20 cellular contexts compared by ENCODE assay signal in genomic region chr12:96078281-96078761, GRCh38. TPM values are rescaled to one million over a fixed set of nuclear protein-coding genes. Genes with fewer than 3 reads are reported as not detected.
DNase-seq lines count a peak whose midpoint lies in the region; ATAC-seq, FAIRE-seq and TF ChIP-seq lines count a peak whose summit lies in the region.
"Had no signal": no experiment of that assay in that cellular context is flagged by ENCODE, and none has a peak within 500 bp of the region (broad histone marks: within the 10 kb centered on the region; RNA-seq: fewer than 3 reads in every experiment).

No MANE protein-coding gene starts in this region.

- TF ChIP-seq EP300 in K562 (IDR thresholded peaks at IDR 0.05; ENCODE audit: low read length), result no peak
- no peak for TF ChIP-seq EP300 in gastroesophageal sphincter (IDR thresholded peaks at IDR 0.05)

- H3K9me3 ChIP-seq in K562 (replicated peaks; ENCODE audit: control insufficient read depth, insufficient read depth, low read depth, low read length), result no peaks in the 10 kb centered on the region
- no peaks in the 10 kb centered on the region for H3K9me3 ChIP-seq in gastroesophageal sphincter
- no peaks in the 10 kb centered on the region for H3K9me3 ChIP-seq in PC-3 (ENCODE audit: low read length)

- H3K36me3 ChIP-seq in K562 (ENCODE audit: control insufficient read depth, insufficient read depth, low read length), result no peaks in the 10 kb centered on the region
- H3K36me3 ChIP-seq in gastroesophageal sphincter, result no peaks in the 10 kb centered on the region
- H3K36me3 ChIP-seq in PC-3 (ENCODE audit: low read depth, low read length), result no peaks in the 10 kb centered on the region
- H3K36me3 ChIP-seq: brain microvascular endothelial cell had no signal

- in situ Hi-C loops in G401 (cut with HindIII; ENCODE audit: low sequenced_read_pairs) (no loop called here), K562 (cut with MboI) (no loop called here)

- POLR2A ChIA-PET in K562 (lab: Yijun Ruan, JAX), result interaction anchor here (1.1 kb wide), 1 partner anchor 54 kb away, joined by 4 read pairs; no protein-coding TSS in a partner anchor
- POLR2A ChIA-PET in PC-3 (lab: Charles Lee; ENCODE audit: unreplicated experiment), result no interaction called here

- intact Hi-C loops in K562 (cut with micrococcal nuclease) (no loop called here), PC-3 (cut with micrococcal nuclease) (no loop called here)

- TF ChIP-seq POLR2A in K562 (conservative IDR thresholded peaks at IDR 0.05) (no peak), gastroesophageal sphincter (IDR thresholded peaks at IDR 0.05) (no peak), H54 (IDR thresholded peaks at IDR 0.05; ENCODE audit: low read depth, low read length) (no peak)

- H3K4me3 ChIP-seq in K562 (no peak overlapping the region), gastroesophageal sphincter (peak overlapping the region in 1 of 2 donors; percentile 6), PC-3 (ENCODE audit: low read length) (no peak overlapping the region)

- FAIRE-seq in K562 (lab: Jason Lieb, UNC) (no peak), H54 (lab: Jason Lieb, UNC) (no peak)
- FAIRE-seq: GM18507 had no signal

- H3F3A ChIP-seq in PC-3 (ENCODE audit: low read length, unreplicated experiment), result no peaks in the 10 kb centered on the region

- H3K27ac ChIP-seq in K562 (ENCODE audit: extremely low read depth, low read depth, low read length) (no peak overlapping the region), gastroesophageal sphincter (peak overlapping the region in 3 of 4 donors; percentile 35 to 61 (median 50)), PC-3 (ENCODE audit: low read length) (no peak overlapping the region)
- H3K27ac ChIP-seq: brain microvascular endothelial cell had no signal

- peaks cover 2 to 16% of the 10 kb centered on the region in 2 experiments; a peak in 3 of 5 replicates for H3K27me3 ChIP-seq in K562 (ENCODE audit: control insufficient read depth in 2 of 2, insufficient read depth in 2 of 2, low read length in 2 of 2)
- no peaks in the 10 kb centered on the region for H3K27me3 ChIP-seq in gastroesophageal sphincter
- no peaks in the 10 kb centered on the region for H3K27me3 ChIP-seq in PC-3 (ENCODE audit: low read length)
- H3K27me3 ChIP-seq: brain microvascular endothelial cell had no signal

- no peak for TF ChIP-seq RAD21 in K562 (CRISPR knock-in tag; conservative IDR thresholded peaks at IDR 0.05 in 1 of 2, IDR thresholded peaks at IDR 0.05 in 1 of 2)

- no peaks in the 10 kb centered on the region for H4K20me1 ChIP-seq in K562 (replicated peaks; ENCODE audit: control insufficient read depth, insufficient read depth, low read length)
- no peaks in the 10 kb centered on the region for H4K20me1 ChIP-seq in PC-3 (ENCODE audit: low read length)

- CTCF ChIA-PET in K562 (lab: Yijun Ruan, JAX; ENCODE audit: low intra/inter-chr PET ratio) (no interaction called here), PC-3 (lab: Charles Lee) (no interaction called here)

- H3K4me2 ChIP-seq in K562 (ENCODE audit: insufficient read depth, low read length) (no peak overlapping the region), PC-3 (ENCODE audit: low read length) (no peak overlapping the region)

- no peak overlapping the region; a peak in 1 of 4 replicates for H3K9ac ChIP-seq in K562 (ENCODE audit: insufficient read depth in 1 of 2, low read depth in 2 of 2, low read length in 2 of 2)
- H3K9ac ChIP-seq in PC-3 (ENCODE audit: low read length), result no peak overlapping the region

- no peaks in the 10 kb centered on the region for H3K9me1 ChIP-seq in K562 (ENCODE audit: control insufficient read depth, insufficient read depth, low read length)

- 0 out of 2 replicates have a peak overlapping the region, but pooled peaks have one; percentile 9 for H2AFZ ChIP-seq in K562 (ENCODE audit: low read depth, low read length)
- no peak overlapping the region for H2AFZ ChIP-seq in PC-3 (ENCODE audit: low read length)

- no TSS peak for BruUV-seq in K562 (replicated peaks; lab: Mats Ljungman, UMichigan)
- no TSS peak for BruUV-seq in PC-3 (replicated peaks; lab: Mats Ljungman, UMichigan)

- ATAC-seq in K562 (peak; percentile 65), gastroesophageal sphincter (peak; percentile 88), omental fat pad (ENCODE audit: low FRiP score) (peak; percentile 68), HG03159 (IDR thresholded peaks at IDR 0.05; ENCODE audit: unreplicated experiment) (no peak), PC-3 (no peak)
- ATAC-seq: activated CD8-positive, alpha-beta T cell treated with anti-CD3 and anti-CD28 coated beads, Interleukin-2, amount 10 ng/mL, durations not matched to agents 7 days and 5 days had no signal

- peak; percentile 89 for DNase-seq in G401 (ENCODE audit: low spot score)
- DNase-seq in K562 (ENCODE audit: extremely low read depth in 1 of 4, low spot score in 3 of 4), result no peak
- no peak for DNase-seq in omental fat pad (ENCODE audit: low spot score)
- no peak for DNase-seq in H54 (ENCODE audit: insufficient read length, low spot score)
- DNase-seq in PC-3, result no peak
- DNase-seq in NCI-H1105 treated with DMSO at 0.1 percent for 48 hours (lab: John Stamatoyannopoulos, UW), result no peak
- DNase-seq: activated CD8-positive, alpha-beta T cell treated with anti-CD3 and anti-CD28 coated beads, Interleukin-2, amount 10 ng/mL, durations not matched to agents 7 days and 5 days; activated gamma-delta T cell treated with Interleukin-2 at 50 U/mL for 16 hours; brain microvascular endothelial cell; COR-L47; glutamatergic neuron; kidney glomerular epithelial cell; naive B cell; NCI-H1417; NCI-H510A treated with DMSO at 0.1 percent for 48 hours; OCI-M1; stimulated activated naive CD4-positive, alpha-beta T cell treated with Interleukin-2 at 50 U/mL for 16 hours had no signal

- H3K4me1 ChIP-seq in K562 (replicated peaks in 1 of 2; ENCODE audit: control insufficient read depth in 2 of 2, insufficient read depth in 2 of 2, low read length in 2 of 2) (peaks cover 0 to 6% of the 10 kb centered on the region in 2 experiments; a peak in 2 of 5 replicates), gastroesophageal sphincter (peaks cover 0 to 20% (median 0%) of the 10 kb centered on the region in 3 donors), PC-3 (ENCODE audit: insufficient read depth, low read length) (peaks cover 14% of the 10 kb centered on the region)

- H3K9me2 ChIP-seq in PC-3 (replicated peaks; ENCODE audit: low read length), result no peaks in the 10 kb centered on the region

- H3K79me2 ChIP-seq in K562 (ENCODE audit: control insufficient read depth, insufficient read depth, low read length), result no peaks in the 10 kb centered on the region
- H3K79me2 ChIP-seq in PC-3 (ENCODE audit: low read length), result no peaks in the 10 kb centered on the region

- WGBS in K562 (ENCODE audit: insufficient coverage, low coverage, missing lambda C conversion rate), result 11% methylated on average over 2 of the region's 11 CpGs
- WGBS in gastroesophageal sphincter (ENCODE audit: low coverage in 1 of 2), 2 donors, result 27% methylated on average over 3 of the region's 11 CpGs; no CpG with 5 or more reads in 1 of the 2 donors

- TF ChIP-seq CTCF in K562 (IDR thresholded peaks at IDR 0.05 in 2 of 3, conservative IDR thresholded peaks at IDR 0.05 in 1 of 3; ENCODE audit: insufficient read depth in 2 of 3, low read depth in 1 of 3, low read length in 3 of 3) (no peak), gastroesophageal sphincter (IDR thresholded peaks at IDR 0.05) (no peak), omental fat pad (IDR thresholded peaks at IDR 0.05) (no peak), PC-3 (conservative IDR thresholded peaks at IDR 0.05; ENCODE audit: low read depth, low read length) (no peak)

TF ChIP-seq in K562, 482 proteins besides CTCF, POLR2A, EP300 and RAD21 (continues in another document):
- TF ChIP-seq PHB (CRISPR knock-in tag; IDR thresholded peaks at IDR 0.05), result no peak
- TF ChIP-seq CHCHD3 (CRISPR knock-in tag; IDR thresholded peaks at IDR 0.05), result no peak
- TF ChIP-seq ZNF253 (CRISPR knock-in tag; conservative IDR thresholded peaks at IDR 0.05), result no peak
- TF ChIP-seq PTBP1 (IDR thresholded peaks at IDR 0.05; ENCODE audit: low read depth, low read length), result no peak
- TF ChIP-seq NR0B1 (IDR thresholded peaks at IDR 0.05; ENCODE audit: partially characterized antibody), result no peak
- TF ChIP-seq MTF1 (CRISPR knock-in tag; IDR thresholded peaks at IDR 0.05; ENCODE audit: borderline replicate concordance), result no peak
- TF ChIP-seq SAFB2 (IDR thresholded peaks at IDR 0.05; ENCODE audit: borderline replicate concordance, low read depth, low read length, severe bottlenecking), result no peak
- no peak for TF ChIP-seq FOSL1 (tag; conservative IDR thresholded peaks at IDR 0.05)

RNA-seq across cellular contexts. Expression of gene LTA4H, which starts 42.9 kb away (rescaled TPM):
- 121 and 165 TPM in 2 replicates for total RNA-seq in G401 (2014; rRNA removed; shearing (Covaris generic))
- 12.4 and 32.0 TPM in 2 replicates for total RNA-seq in K562 (2011; cell fraction: chromatin; rRNA removed; ENCODE audit: low replicate concordance)
- 6.5 and 7.2 TPM in 2 replicates for total RNA-seq in K562 (2011; cell fraction: nucleolus; rRNA removed)
- 15.5 and 30.9 TPM in 2 replicates for total RNA-seq in K562 (2011; cell fraction: nucleoplasm; rRNA removed)
- total RNA-seq in K562 (2014; rRNA removed) (25.2 and 27.8 TPM in 2 replicates), K562 (2014; rRNA removed; fragmentation: Illumina TruSeq; extraction: Trizol) (42.9 and 47.0 TPM in 2 replicates), K562 (2015; rRNA removed; fragmentation: Illumina TruSeq; extraction: Trizol) (39.2 and 40.5 TPM in 2 replicates), K562 (2021) (32.9 and 33.2 TPM in 2 replicates), gastroesophageal sphincter (100 to 1,000 TPM in 1 of 4 donors, 10 to 100 TPM in 3; 65.3 to 110 (median 67.6) TPM), omental fat pad (10 to 100 TPM; 60.8 to 77.8 (median 70.0) TPM), PC-3 (2014; rRNA removed) (53.5 and 58.4 TPM in 2 replicates)
- polyA plus RNA-seq in K562 (2011; rRNA removed) (39.3 and 57.4 TPM in 2 replicates), K562 (2014; fragmentation: Illumina TruSeq; extraction: Trizol) (45.8 and 58.1 TPM in 2 replicates), K562 (2014; fragmentation: Nextera tagmentation; extraction: Ambion mirVana) (10 to 100 TPM; 37.6 to 46.8 TPM), K562 (2014; rRNA removed) (35.7 and 42.9 TPM in 2 replicates)
- polyA plus RNA-seq in K562 (2011; cell fraction: cytosol; rRNA removed), result 16.1 and 28.4 TPM in 2 replicates
- polyA plus RNA-seq in K562 (2011; cell fraction: nucleus; rRNA removed), result 21.6 and 26.4 TPM in 2 replicates
- polyA plus RNA-seq in K562 (2012), result 33.7 and 49.1 TPM in 2 replicates
- 38.7 and 44.6 TPM in 2 replicates for polyA minus RNA-seq in K562 (2011; rRNA and poly(A)+ RNA removed)
- polyA minus RNA-seq in K562 (2011; cell fraction: cytosol; rRNA and poly(A)+ RNA removed), result 16.6 and 19.8 TPM in 2 replicates
- 11.7 and 15.2 TPM in 2 replicates for polyA minus RNA-seq in K562 (2011; cell fraction: nucleus; rRNA and poly(A)+ RNA removed)

Comparison
In these comparisons a context has a peak if more than half of its experiments do, and no peak if none do; other contexts are left out.
1. ATAC-seq: peak in K562 (single experiment), gastroesophageal sphincter (single experiment) and omental fat pad (single experiment); none in HG03159 (single experiment) and PC-3 (single experiment).
2. H3K27ac ChIP-seq: peak in gastroesophageal sphincter (3 of 4); none in K562 (single experiment) and PC-3 (single experiment).